24 cellular contexts compared by ENCODE assay signal in the genomic region with DNA sequence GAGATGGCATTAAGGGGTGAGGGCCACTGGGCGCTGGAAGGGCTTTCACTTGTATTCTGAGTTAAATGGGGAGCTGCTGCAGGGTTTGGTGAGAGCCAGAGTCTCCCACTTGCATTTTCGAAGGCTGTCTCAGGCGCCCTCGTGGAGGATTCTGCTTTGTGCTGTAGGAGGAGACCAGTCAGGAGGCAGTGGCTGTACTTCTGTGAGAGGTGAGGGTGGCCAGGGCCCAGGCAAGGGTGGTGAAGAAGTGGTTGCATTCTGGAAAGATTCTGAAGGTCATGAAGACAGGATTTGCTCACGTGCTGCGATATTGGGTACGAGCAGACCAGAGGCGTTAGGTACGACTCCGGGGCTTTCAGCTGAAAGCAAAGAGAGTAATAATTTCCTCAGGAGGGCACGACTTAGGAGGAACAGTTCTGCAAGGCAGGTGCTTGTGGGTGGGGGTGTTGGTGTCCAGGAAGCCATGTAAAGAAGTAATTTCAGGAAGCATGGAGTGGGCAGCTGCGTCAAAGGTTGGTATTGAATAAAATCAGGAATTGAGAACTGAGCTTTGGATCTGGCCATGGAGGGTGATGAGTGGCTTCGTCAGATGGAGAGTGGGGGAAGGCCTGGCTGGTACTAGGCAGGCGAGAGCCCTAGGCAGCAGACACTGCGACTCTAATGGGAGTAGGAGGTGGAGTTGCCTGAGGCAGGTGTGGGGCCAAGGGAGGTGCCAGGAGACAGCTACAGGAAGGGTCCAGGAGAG. TPM values are rescaled to one million over a fixed set of nuclear protein-coding genes. Genes with fewer than 3 reads are reported as not detected.
"Had no signal": no experiment of that assay in that cellular context is flagged by ENCODE, and none has a peak within 500 bp of the region (broad histone marks: within the 10 kb centered on the region; RNA-seq: fewer than 3 reads in every experiment).

No MANE protein-coding gene starts in this region.

- H3K4me1 ChIP-seq: adrenal gland, colonic mucosa had no signal

- H3K9me3 ChIP-seq: adrenal gland, colonic mucosa, esophagus squamous epithelium, heart left ventricle, mucosa of descending colon, thyroid gland had no signal

- ATAC-seq: activated CD8-positive, alpha-beta T cell treated with anti-CD3 and anti-CD28 coated beads, Interleukin-2, amount 10 ng/mL, durations not matched to agents 7 days and 5 days; effector memory CD8-positive, alpha-beta T cell; heart left ventricle; left cardiac atrium; mucosa of descending colon; sciatic nerve; stimulated activated naive B cell treated with anti-CD40 and anti-IgM and Interleukin-4, amounts not matched to agents 10 μg/mL and 1 μg/mL and 100 μg/mL, for 72 hours had no signal

- H3K4me3 Mint-ChIP-seq: activated CD8-positive, alpha-beta T cell treated with anti-CD3 and anti-CD28 coated beads, Interleukin-2, amount 10 ng/mL, durations not matched to agents 7 days and 5 days; activated naive CD8-positive, alpha-beta T cell; activated T-helper 1 cell treated with anti-CD3 and anti-CD28 coated beads, Interleukin-12 subunit alpha, Interleukin-12 subunit beta, Interleukin-2, Interleukin-4 antibody, amounts not matched to agents 30 ng/mL and 10 ng/mL and 1 ng/mL, durations not matched to agents 14 hours and 24 hours and 36 hours; effector memory CD8-positive, alpha-beta T cell; memory B cell; stimulated activated naive B cell treated with anti-CD40 and anti-IgM and Interleukin-4, amounts not matched to agents 10 μg/mL and 1 μg/mL and 100 μg/mL, for 72 hours; T-helper 1 cell treated with Interleukin-12 subunit alpha and Interleukin-12 subunit beta and Interleukin-4 antibody, amounts not matched to agents 30 μg/mL and 1 μg/mL, for 36 hours had no signal

- DNase-seq: activated CD4-positive, alpha-beta T cell treated with anti-CD3 and anti-CD28 coated beads, Interleukin-2, amount 50 U/mL, for 1 hour; activated CD8-positive, alpha-beta T cell treated with anti-CD3 and anti-CD28 coated beads, Interleukin-2, amount 10 ng/mL, durations not matched to agents 7 days and 5 days; activated gamma-delta T cell treated with Interleukin-2 at 50 U/mL for 16 hours; colonic mucosa; effector memory CD8-positive, alpha-beta T cell; esophagus squamous epithelium; heart left ventricle; islet precursor cell; left cardiac atrium; mucosa of descending colon; occipital lobe; small intestine; stimulated activated CD4-positive, alpha-beta T cell treated with anti-CD3 and anti-CD28 coated beads, Interleukin-15, amount 100 ng/mL, for 24 hours; stimulated activated naive B cell treated with anti-CD40 and anti-IgM and Interleukin-4, amounts not matched to agents 10 μg/mL and 1 μg/mL and 100 μg/mL, for 72 hours; thyroid gland had no signal

- H3K36me3 ChIP-seq: colonic mucosa had no signal

- H3K27ac Mint-ChIP-seq: activated CD8-positive, alpha-beta T cell treated with anti-CD3 and anti-CD28 coated beads, Interleukin-2, amount 10 ng/mL, durations not matched to agents 7 days and 5 days; activated naive CD8-positive, alpha-beta T cell; activated T-helper 1 cell treated with anti-CD3 and anti-CD28 coated beads, Interleukin-12 subunit alpha, Interleukin-12 subunit beta, Interleukin-2, Interleukin-4 antibody, amounts not matched to agents 30 ng/mL and 10 ng/mL and 1 ng/mL, durations not matched to agents 14 hours and 24 hours and 36 hours; effector memory CD8-positive, alpha-beta T cell; memory B cell; stimulated activated naive B cell treated with anti-CD40 and anti-IgM and Interleukin-4, amounts not matched to agents 10 μg/mL and 1 μg/mL and 100 μg/mL, for 72 hours; T-helper 1 cell treated with Interleukin-12 subunit alpha and Interleukin-12 subunit beta and Interleukin-4 antibody, amounts not matched to agents 30 μg/mL and 1 μg/mL, for 36 hours had no signal

- H3K4me3 ChIP-seq: adrenal gland, colonic mucosa, dorsolateral prefrontal cortex, esophagus squamous epithelium, heart left ventricle, mucosa of descending colon, thyroid gland had no signal

- H3K27me3 Mint-ChIP-seq: activated naive CD8-positive, alpha-beta T cell; effector memory CD8-positive, alpha-beta T cell; memory B cell; stimulated activated naive B cell treated with anti-CD40 and anti-IgM and Interleukin-4, amounts not matched to agents 10 μg/mL and 1 μg/mL and 100 μg/mL, for 72 hours had no signal

- H3K4me1 Mint-ChIP-seq: stimulated activated naive B cell treated with anti-CD40 and anti-IgM and Interleukin-4, amounts not matched to agents 10 μg/mL and 1 μg/mL and 100 μg/mL, for 72 hours had no signal

- H3K27ac ChIP-seq: adrenal gland, colonic mucosa, esophagus squamous epithelium, heart left ventricle, thyroid gland had no signal

- H3K27me3 ChIP-seq: adrenal gland, colonic mucosa, dorsolateral prefrontal cortex, esophagus squamous epithelium, heart left ventricle, thyroid gland had no signal

- FAIRE-seq: astrocyte, small intestine had no signal

- H3K9me3 Mint-ChIP-seq: activated T-helper 1 cell treated with anti-CD3 and anti-CD28 coated beads, Interleukin-12 subunit alpha, Interleukin-12 subunit beta, Interleukin-2, Interleukin-4 antibody, amounts not matched to agents 30 ng/mL and 10 ng/mL and 1 ng/mL, durations not matched to agents 14 hours and 24 hours and 36 hours; effector memory CD8-positive, alpha-beta T cell; stimulated activated naive B cell treated with anti-CD40 and anti-IgM and Interleukin-4, amounts not matched to agents 10 μg/mL and 1 μg/mL and 100 μg/mL, for 72 hours; T-helper 1 cell treated with Interleukin-12 subunit alpha and Interleukin-12 subunit beta and Interleukin-4 antibody, amounts not matched to agents 30 μg/mL and 1 μg/mL, for 36 hours had no signal

RNA-seq across cellular contexts. Expression of a gene that starts 58.9 kb away (rescaled TPM):
- total RNA-seq: activated CD8-positive, alpha-beta T cell treated with anti-CD3 and anti-CD28 coated beads, Interleukin-2, amount 10 ng/mL, durations not matched to agents 7 days and 5 days; activated T-helper 1 cell treated with anti-CD3 and anti-CD28 coated beads, Interleukin-12 subunit alpha, Interleukin-12 subunit beta, Interleukin-2, Interleukin-4 antibody, amounts not matched to agents 30 ng/mL and 10 ng/mL and 1 ng/mL, durations not matched to agents 14 hours and 24 hours and 36 hours; colonic mucosa; heart left ventricle; left cardiac atrium; sciatic nerve; thyroid gland; ureter had no signal
- polyA plus RNA-seq: heart left ventricle had no signal
